Comparison of ENCODE assay signal across 19 cellular contexts in the genomic region with DNA sequence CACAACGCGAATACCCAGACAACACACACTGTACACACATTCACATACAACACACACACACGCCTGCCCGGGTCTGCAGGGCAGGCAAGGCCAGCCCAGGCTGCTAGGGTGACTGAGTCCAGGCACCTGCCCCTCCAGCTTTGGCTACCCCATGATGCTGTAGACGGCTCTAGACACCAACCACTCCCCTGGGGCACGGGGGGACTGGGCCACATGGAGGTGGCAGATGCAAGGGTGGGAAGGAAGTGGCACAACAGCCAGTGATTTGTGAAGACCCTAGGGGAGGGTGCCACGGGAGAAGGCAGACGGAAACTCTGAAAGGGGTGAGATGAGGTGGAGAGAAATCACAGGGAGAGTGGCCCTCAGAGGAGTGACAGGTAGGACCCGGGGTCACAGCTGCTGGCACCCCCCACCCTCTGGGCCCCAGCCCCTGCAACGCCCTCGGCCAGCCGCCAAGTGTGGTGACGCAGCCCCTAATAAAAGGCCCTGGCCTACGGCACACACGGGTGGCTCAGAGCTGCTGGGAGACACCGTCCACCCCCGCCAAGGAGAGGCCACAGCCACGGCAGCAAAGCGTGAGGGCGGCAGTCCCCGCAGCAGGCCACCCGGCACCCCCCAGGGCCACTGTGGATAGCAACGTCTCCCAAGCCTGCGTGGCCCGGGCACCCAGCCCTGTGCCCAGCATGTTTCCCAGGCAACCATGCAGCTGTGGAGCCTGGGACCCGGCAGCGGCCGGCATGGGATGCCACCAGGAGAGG. TPM values are rescaled to one million over a fixed set of nuclear protein-coding genes. Genes with fewer than 3 reads are reported as not detected.
A peak's percentile ranks its signal among the peaks of the same experiment; 100 is the strongest.
DNase-seq lines count a peak whose midpoint lies in the region; ATAC-seq lines count a peak whose summit lies in the region.
"Had no signal": no experiment of that assay in that cellular context is flagged by ENCODE, and none has a peak within 500 bp of the region (broad histone marks: within the 10 kb centered on the region; RNA-seq: fewer than 3 reads in every experiment).

No MANE protein-coding gene starts in this region.

- DNase-seq in NCI-H526 treated with DMSO at 0.1 percent for 48 hours (lab: John Stamatoyannopoulos, UW) (peak; percentile 3), NCI-H526 (lab: John Stamatoyannopoulos, UW) (no peak), NCI-H1694 treated with DMSO at 0.1 percent for 48 hours (lab: John Stamatoyannopoulos, UW) (peak; percentile 84), SJCRH30 (peak; percentile 78 to 83), G401 (ENCODE audit: low spot score) (no peak), MV-4-11 (lab: John Stamatoyannopoulos, UW) (no peak)
- no peak for DNase-seq in stimulated activated naive B cell treated with anti-CD40 and anti-IgM and Interleukin-4, amounts not matched to agents 10 μg/mL and 1 μg/mL and 100 μg/mL, for 72 hours
- DNase-seq: ACHN; adrenal gland; CD8-positive, alpha-beta memory T cell; dorsolateral prefrontal cortex; NCI-H446 treated with DMSO at 0.1 percent for 48 hours; upper lobe of right lung had no signal

- H3K9me3 ChIP-seq in SJCRH30 (replicated peaks) = peaks cover 7% of the 10 kb centered on the region
- H3K9me3 ChIP-seq: adrenal gland, upper lobe of right lung had no signal

- H3K36me3 Mint-ChIP-seq in stimulated activated naive B cell treated with anti-CD40 and anti-IgM and Interleukin-4, amounts not matched to agents 10 μg/mL and 1 μg/mL and 100 μg/mL, for 72 hours = peaks cover 0 to 8% of the 10 kb centered on the region in 2 donors

- in situ Hi-C loops in G401 (cut with HindIII; ENCODE audit: low sequenced_read_pairs) = no loop called here

- peaks cover 0 to 4% of the 10 kb centered on the region in 2 donors for H3K27me3 Mint-ChIP-seq in stimulated activated naive B cell treated with anti-CD40 and anti-IgM and Interleukin-4, amounts not matched to agents 10 μg/mL and 1 μg/mL and 100 μg/mL, for 72 hours

- peaks cover 0 to 5% of the 10 kb centered on the region in 2 donors for H3K4me1 Mint-ChIP-seq in stimulated activated naive B cell treated with anti-CD40 and anti-IgM and Interleukin-4, amounts not matched to agents 10 μg/mL and 1 μg/mL and 100 μg/mL, for 72 hours
- H3K4me1 Mint-ChIP-seq: activated T-helper 17 cell treated with anti-CD3 and anti-CD28 coated beads, Interleukin-2, amount 50 U/mL, for 72 hours; neural crest cell had no signal

- no peak overlapping the region for H3K27ac ChIP-seq in SJCRH30
- H3K27ac ChIP-seq: adrenal gland, dorsolateral prefrontal cortex, upper lobe of right lung had no signal

- no peak overlapping the region for H3K27ac Mint-ChIP-seq in stimulated activated naive B cell treated with anti-CD40 and anti-IgM and Interleukin-4, amounts not matched to agents 10 μg/mL and 1 μg/mL and 100 μg/mL, for 72 hours
- H3K27ac Mint-ChIP-seq: activated T-helper 17 cell treated with anti-CD3 and anti-CD28 coated beads, Interleukin-2, amount 50 U/mL, for 72 hours; CD8-positive, alpha-beta memory T cell; memory B cell; stimulated activated effector memory CD8-positive, alpha-beta T cell treated with anti-CD3 and anti-CD28 coated beads, Interleukin-12 subunit alpha, Interleukin-12 subunit beta, amount 100 ng/mL, for 72 hours had no signal

- H3K9me3 Mint-ChIP-seq in stimulated activated naive B cell treated with anti-CD40 and anti-IgM and Interleukin-4, amounts not matched to agents 10 μg/mL and 1 μg/mL and 100 μg/mL, for 72 hours = peaks cover 10 to 12% of the 10 kb centered on the region in 2 donors

- ATAC-seq in stimulated activated naive B cell treated with anti-CD40 and anti-IgM and Interleukin-4, amounts not matched to agents 10 μg/mL and 1 μg/mL and 100 μg/mL, for 72 hours (replicated peaks) = peak; percentile 6 to 15
- no peak for ATAC-seq in GM19351 (IDR thresholded peaks at IDR 0.05; ENCODE audit: unreplicated experiment)
- ATAC-seq: activated T-helper 17 cell treated with anti-CD3 and anti-CD28 coated beads, Interleukin-2, amount 50 U/mL, for 72 hours; stimulated activated effector memory CD8-positive, alpha-beta T cell treated with anti-CD3 and anti-CD28 coated beads, Interleukin-12 subunit alpha, Interleukin-12 subunit beta, amount 100 ng/mL, for 72 hours; upper lobe of right lung had no signal

- no peak overlapping the region for H3K4me3 Mint-ChIP-seq in stimulated activated naive B cell treated with anti-CD40 and anti-IgM and Interleukin-4, amounts not matched to agents 10 μg/mL and 1 μg/mL and 100 μg/mL, for 72 hours
- H3K4me3 Mint-ChIP-seq: activated T-helper 17 cell treated with anti-CD3 and anti-CD28 coated beads, Interleukin-2, amount 50 U/mL, for 72 hours; CD8-positive, alpha-beta memory T cell; memory B cell; neural crest cell; stimulated activated effector memory CD8-positive, alpha-beta T cell treated with anti-CD3 and anti-CD28 coated beads, Interleukin-12 subunit alpha, Interleukin-12 subunit beta, amount 100 ng/mL, for 72 hours had no signal

- no peaks in the 10 kb centered on the region for H3K36me3 ChIP-seq in SJCRH30
- H3K36me3 ChIP-seq: adrenal gland, upper lobe of right lung had no signal

- peaks cover 45% of the 10 kb centered on the region for H3K4me1 ChIP-seq in SJCRH30
- H3K4me1 ChIP-seq: adrenal gland, upper lobe of right lung had no signal

- peaks cover 1% of the 10 kb centered on the region; the same call in 1 of the 2 replicates for H3K27me3 ChIP-seq in SJCRH30
- H3K27me3 ChIP-seq: adrenal gland had no signal

- no peak overlapping the region for H3K4me3 ChIP-seq in SJCRH30
- H3K4me3 ChIP-seq: adrenal gland, dorsolateral prefrontal cortex, upper lobe of right lung had no signal

RNA-seq across cellular contexts. Expression of a gene that starts 6.6 kb away (rescaled TPM):
- 0.05 TPM in 1 of 2 replicates, not detected in the other for total RNA-seq in SJCRH30 (2014; rRNA removed; shearing (Covaris generic))
- total RNA-seq in G401 (2014; rRNA removed; shearing (Covaris generic)) = 0.55 and 0.61 TPM in 2 replicates
- total RNA-seq: CD8-positive, alpha-beta memory T cell; glomerular endothelial cell had no signal

RNA-seq across cellular contexts. Expression of a gene that starts 16.9 kb away (rescaled TPM):
- 52.5 and 57.2 TPM in 2 replicates for total RNA-seq in SJCRH30 (2014; rRNA removed; shearing (Covaris generic))
- 49.1 and 50.3 TPM in 2 replicates for total RNA-seq in G401 (2014; rRNA removed; shearing (Covaris generic))

RNA-seq across cellular contexts. Expression of a gene that starts 53.1 kb away (rescaled TPM):
- 17.0 and 19.4 TPM in 2 replicates for total RNA-seq in SJCRH30 (2014; rRNA removed; shearing (Covaris generic))
- 34.2 and 70.6 TPM in 2 replicates for total RNA-seq in G401 (2014; rRNA removed; shearing (Covaris generic))

Comparison
In these comparisons a context has a peak if more than half of its experiments do, and no peak if none do; other contexts are left out.
1. DNase-seq: peak in NCI-H526 treated with DMSO at 0.1 percent for 48 hours (single experiment), NCI-H1694 treated with DMSO at 0.1 percent for 48 hours (single experiment) and SJCRH30 (2 of 2); none in NCI-H526 (0 of 2), stimulated activated naive B cell treated with anti-CD40 and anti-IgM and Interleukin-4, amounts not matched to agents 10 μg/mL and 1 μg/mL and 100 μg/mL, for 72 hours (single experiment), G401 (single experiment) and MV-4-11 (single experiment).